In the genomic region with DNA sequence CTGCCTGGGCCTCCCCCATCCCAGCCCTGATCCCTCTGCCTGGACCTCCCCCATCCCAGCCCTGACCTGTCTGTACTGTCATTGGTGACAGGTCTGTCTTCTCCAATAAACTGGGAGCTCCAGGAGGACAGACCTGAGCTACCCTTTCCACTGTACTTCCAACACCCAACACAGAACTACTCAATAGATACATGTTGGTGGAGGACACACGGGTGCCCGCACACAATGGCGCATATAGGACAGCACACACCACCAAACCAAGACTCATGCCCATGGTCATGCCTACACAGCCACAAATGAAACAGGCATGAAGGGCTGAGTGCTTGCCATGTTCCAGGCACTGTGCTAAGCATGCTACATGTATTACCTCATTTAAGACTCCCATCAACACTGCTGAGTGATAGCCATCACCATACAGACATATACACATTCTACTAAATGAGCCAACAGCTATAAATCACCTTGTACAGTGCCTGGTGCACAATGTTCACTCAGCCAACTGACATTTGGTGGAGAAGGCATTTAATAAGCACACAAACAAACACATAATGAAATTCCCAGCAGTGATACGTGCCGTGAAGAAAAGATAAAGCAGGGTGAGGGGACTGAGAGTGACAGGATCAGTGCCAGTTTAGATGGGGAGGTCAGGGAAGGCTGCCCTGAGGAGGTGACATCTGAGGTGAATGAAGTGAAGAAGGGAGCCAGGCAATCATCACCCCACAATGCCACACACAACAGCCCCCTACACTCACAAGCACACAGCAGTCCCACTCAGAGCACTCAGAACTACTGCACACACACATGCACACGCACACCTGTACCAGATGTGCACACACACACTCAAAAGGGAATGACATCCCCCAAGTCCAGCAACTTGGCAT, we compare ENCODE assay signal across 9 cellular contexts. TPM values are rescaled to one million over a fixed set of nuclear protein-coding genes. Genes with fewer than 3 reads are reported as not detected.
DNase-seq lines count a peak whose midpoint lies in the region; ATAC-seq and TF ChIP-seq lines count a peak whose summit lies in the region.
"Had no signal": no experiment of that assay in that cellular context is flagged by ENCODE, and none has a peak within 500 bp of the region (broad histone marks: within the 10 kb centered on the region; RNA-seq: fewer than 3 reads in every experiment).

No MANE protein-coding gene starts in this region.

- H3K23ac ChIP-seq in H9 (ENCODE audit: insufficient read length, low read depth, low read length) = no peak overlapping the region

- H2BK20ac ChIP-seq in H9 (ENCODE audit: low read depth, low read length, poor library complexity, severe bottlenecking) = no peak overlapping the region

- no peaks in the 10 kb centered on the region for H3K4me1 ChIP-seq in H9 (ENCODE audit: insufficient read depth, low read length)
- H3K4me1 ChIP-seq in right lobe of liver = peaks cover 0 to 11% (median 0%) of the 10 kb centered on the region in 4 donors
- H3K4me1 ChIP-seq in prostate gland (replicated peaks) = no peaks in the 10 kb centered on the region

- H3K4me2 ChIP-seq in H9 (ENCODE audit: insufficient read depth, insufficient read length, low read length) = peak overlapping the region; percentile 64
- H3K4me2 ChIP-seq: SK-N-SH had no signal

- no peaks in the 10 kb centered on the region for H4K20me1 ChIP-seq in H9 (ENCODE audit: control insufficient read depth, insufficient read depth, insufficient read length)

- H3K79me2 ChIP-seq in H9 (ENCODE audit: insufficient read depth, low read length) = no peaks in the 10 kb centered on the region

- H3K4me1 Mint-ChIP-seq in H9 = peaks cover 17 to 26% of the 10 kb centered on the region in 2 experiments
- H3K4me1 Mint-ChIP-seq in activated naive CD8-positive, alpha-beta T cell treated with anti-CD3 and anti-CD28 coated beads for 36 hours = peaks cover 58% of the 10 kb centered on the region

- no peaks in the 10 kb centered on the region for H3K79me1 ChIP-seq in H9 (ENCODE audit: insufficient read depth, low read depth, low read length, poor library complexity, severe bottlenecking)

- H3K23me2 ChIP-seq in H9 (ENCODE audit: insufficient read length, low read depth, low read length, poor library complexity, severe bottlenecking) = peaks cover 6% of the 10 kb centered on the region

- POLR2A ChIA-PET in AG04450 (lab: Yijun Ruan, JAX) = no interaction called here

- no peak overlapping the region for H3K27ac Mint-ChIP-seq in H9
- peak overlapping the region; percentile 93 for H3K27ac Mint-ChIP-seq in activated naive CD8-positive, alpha-beta T cell treated with anti-CD3 and anti-CD28 coated beads for 36 hours

- no peak overlapping the region for H3K9ac ChIP-seq in H9 (ENCODE audit: extremely low read depth, insufficient read length, low read length)
- H3K9ac ChIP-seq: SK-N-SH had no signal

- no peak overlapping the region for H3K18ac ChIP-seq in H9 (ENCODE audit: insufficient read length, low read depth, low read length)

- no peaks in the 10 kb centered on the region for H3K36me3 Mint-ChIP-seq in H9 (ENCODE audit: insufficient read depth in 1 of 3, low read depth in 3 of 3)
- no peaks in the 10 kb centered on the region for H3K36me3 Mint-ChIP-seq in activated naive CD8-positive, alpha-beta T cell treated with anti-CD3 and anti-CD28 coated beads for 36 hours

- CTCF ChIA-PET in AG04450 (lab: Charles Lee) = interaction anchor here (0.6 to 3.1 kb wide), 3 partner anchors 22 to 210 kb away, joined by 7 to 28 read pairs (median 26); no protein-coding TSS in a partner anchor

- H2AFZ ChIP-seq in H9 (ENCODE audit: low read length) = no peak overlapping the region

- DNase-seq in AG04450 (ENCODE audit: low read depth, low spot score) = no peak
- DNase-seq in H9 = no peak
- no peak for DNase-seq in activated naive CD8-positive, alpha-beta T cell treated with anti-CD3 and anti-CD28 coated beads for 36 hours
- DNase-seq in right lobe of liver = no peak
- no peak for DNase-seq in prostate gland (ENCODE audit: low spot score)
- no peak for DNase-seq in hepatic stellate cell (ENCODE audit: low spot score)
- DNase-seq in stimulated activated CD4-positive, alpha-beta T cell treated with anti-CD3 and anti-CD28 coated beads, Interleukin-1b, Interleukin-23, amount 100 ng/mL, for 48 hours = no peak
- no peak for DNase-seq in DMS 273 treated with DMSO at 0.1 percent for 48 hours (lab: John Stamatoyannopoulos, UW)
- DNase-seq: SK-N-SH had no signal

- H3K36me3 ChIP-seq in right lobe of liver (no peaks in the 10 kb centered on the region), prostate gland (no peaks in the 10 kb centered on the region)

- no peak overlapping the region for H4K5ac ChIP-seq in H9 (ENCODE audit: insufficient read length, low read depth, low read length)

- peaks cover 60% of the 10 kb centered on the region for H3K27me3 Mint-ChIP-seq in H9 (ENCODE audit: low read depth)
- no peaks in the 10 kb centered on the region for H3K27me3 Mint-ChIP-seq in activated naive CD8-positive, alpha-beta T cell treated with anti-CD3 and anti-CD28 coated beads for 36 hours

- H3K27ac ChIP-seq in AG04450 (ENCODE audit: low read depth, low read length) (no peak overlapping the region), H9 (ENCODE audit: insufficient read length, low read depth, low read length) (no peak overlapping the region), right lobe of liver (no peak overlapping the region), prostate gland (no peak overlapping the region)

- H3K9me3 ChIP-seq in AG04450 (ENCODE audit: control insufficient read depth, insufficient read depth, low read length) (no peaks in the 10 kb centered on the region; the same call in 1 of the 2 replicates), H9 (ENCODE audit: control insufficient read depth, low read depth, low read length) (no peaks in the 10 kb centered on the region), right lobe of liver (no peaks in the 10 kb centered on the region), prostate gland (no peaks in the 10 kb centered on the region)
- H3K9me3 ChIP-seq: SK-N-SH had no signal

- no peak overlapping the region for H4K8ac ChIP-seq in H9 (replicated peaks; ENCODE audit: insufficient read length, low read depth, low read length)

- H3K56ac ChIP-seq in H9 (ENCODE audit: insufficient read length, low read depth, low read length) = no peak overlapping the region

- intact Hi-C loops in right lobe of liver (cut with DNase I) (loop anchor here (5.0 to 10.0 kb wide), 2 partner anchors 51 to 193 kb away; a partner anchor contains a TSS), prostate gland (cut with DNase I) (loop anchor here (2.0 kb wide), 1 partner anchor 53 kb away; no protein-coding TSS in a partner anchor)

- no CpG with 5 or more reads among the region's 6 CpGs for WGBS in H9 (ENCODE audit: extremely low coverage, insufficient read length, low lambda C conversion rate)
- WGBS in right lobe of liver (ENCODE audit: insufficient coverage, low coverage, low lambda C conversion rate, missing lambda C conversion rate) = 16% methylated on average over 3 of the region's 6 CpGs
- 65% methylated on average over 6 of the region's 6 CpGs for WGBS in prostate gland

- no peak overlapping the region for H4K91ac ChIP-seq in H9 (ENCODE audit: insufficient read length, low read depth, low read length)

- H2BK120ac ChIP-seq in H9 (ENCODE audit: low read depth, low read length, poor library complexity, severe bottlenecking) = no peak overlapping the region

- H3K9me3 Mint-ChIP-seq in H9 = no peaks in the 10 kb centered on the region; a peak in 1 of 5 replicates
- H3K9me3 Mint-ChIP-seq in activated naive CD8-positive, alpha-beta T cell treated with anti-CD3 and anti-CD28 coated beads for 36 hours = no peaks in the 10 kb centered on the region

- TF ChIP-seq POLR2A in right lobe of liver (IDR thresholded peaks at IDR 0.05) (no peak), prostate gland (IDR thresholded peaks at IDR 0.05) (no peak)

- H3T11ph ChIP-seq in H9 (ENCODE audit: low read length) = no peak overlapping the region

- H2BK5ac ChIP-seq in H9 (ENCODE audit: insufficient read length, low read length) = no peak overlapping the region

- peaks cover 5% of the 10 kb centered on the region for H3K27me3 ChIP-seq in AG04450 (ENCODE audit: control insufficient read depth, insufficient read depth, low read length)
- no peaks in the 10 kb centered on the region for H3K27me3 ChIP-seq in H9 (ENCODE audit: insufficient read depth, low read length)
- H3K27me3 ChIP-seq in right lobe of liver = no peaks in the 10 kb centered on the region
- no peaks in the 10 kb centered on the region for H3K27me3 ChIP-seq in prostate gland (replicated peaks; ENCODE audit: insufficient read depth)

- ATAC-seq in right lobe of liver = no peak

- peak overlapping the region; percentile 60 for H3K4me3 ChIP-seq in AG04450 (ENCODE audit: low read depth, low read length)
- peak overlapping the region in 2 of 3 donors; percentile 6 to 33 for H3K4me3 ChIP-seq in right lobe of liver
- H3K4me3 ChIP-seq in prostate gland = peak overlapping the region in 1 of 2 donors; percentile 18

- no peak overlapping the region for H3K14ac ChIP-seq in H9 (ENCODE audit: insufficient read depth, low read length)

- H3K4me3 Mint-ChIP-seq in H9 = peak overlapping the region; percentile 53 to 80
- peak overlapping the region; percentile 83 for H3K4me3 Mint-ChIP-seq in activated naive CD8-positive, alpha-beta T cell treated with anti-CD3 and anti-CD28 coated beads for 36 hours

- H2AK5ac ChIP-seq in H9 (ENCODE audit: insufficient read length, low read length) = no peak overlapping the region

- no peak overlapping the region for H2BK15ac ChIP-seq in H9 (ENCODE audit: low read depth, low read length)

- no peak for TF ChIP-seq CTCF in AG04450 (IDR thresholded peaks at IDR 0.05; ENCODE audit: low read depth, low read length)
- TF ChIP-seq CTCF in H9 (conservative IDR thresholded peaks at IDR 0.05) = no peak
- no peak for TF ChIP-seq CTCF in right lobe of liver (IDR thresholded peaks at IDR 0.05)
- TF ChIP-seq CTCF in prostate gland (IDR thresholded peaks at IDR 0.05) = no peak

- no peak overlapping the region for H3K4ac ChIP-seq in H9 (ENCODE audit: low read depth, low read length)

- no peak overlapping the region for H2BK12ac ChIP-seq in H9 (ENCODE audit: insufficient read length, low read depth, low read length)

RNA-seq across cellular contexts. Expression of a gene that starts 0.9 kb away (rescaled TPM):
- polyA plus RNA-seq in AG04450 (2011; rRNA removed) = 1.9 and 2.6 TPM in 2 replicates
- 1.2 and 2.6 TPM in 2 replicates for polyA minus RNA-seq in AG04450 (2011; rRNA and poly(A)+ RNA removed)
- total RNA-seq in H9 (2021) (2.8 and 2.9 TPM in 2 replicates), right lobe of liver (1 to 10 TPM in 3 of 6 experiments, under 1 TPM in 3; 0.18 to 3.0 (median 1.00) TPM), prostate gland (10 to 100 TPM in 1 of 2 donors, 1 to 10 TPM in 1; 3.4 to 17.4 TPM)
- 10 to 100 TPM; 50.8 to 52.2 TPM for total RNA-seq in activated naive CD8-positive, alpha-beta T cell treated with anti-CD3 and anti-CD28 coated beads for 36 hours

RNA-seq across cellular contexts. Expression of a gene that starts 55.4 kb away (rescaled TPM):
- 5.5 and 9.0 TPM in 2 replicates for polyA plus RNA-seq in AG04450 (2011; rRNA removed)
- polyA minus RNA-seq in AG04450 (2011; rRNA and poly(A)+ RNA removed) = 16.7 and 26.3 TPM in 2 replicates
- 35.6 and 36.3 TPM in 2 replicates for total RNA-seq in H9 (2021)
- 10 to 100 TPM; 15.5 to 16.0 TPM for total RNA-seq in activated naive CD8-positive, alpha-beta T cell treated with anti-CD3 and anti-CD28 coated beads for 36 hours
- 1 to 10 TPM; 4.3 to 5.8 (median 4.7) TPM for total RNA-seq in right lobe of liver
- total RNA-seq in prostate gland = 10 to 100 TPM; 24.4 to 44.1 TPM
